Comparison of ENCODE assay signal across 11 cellular contexts in the genomic region with DNA sequence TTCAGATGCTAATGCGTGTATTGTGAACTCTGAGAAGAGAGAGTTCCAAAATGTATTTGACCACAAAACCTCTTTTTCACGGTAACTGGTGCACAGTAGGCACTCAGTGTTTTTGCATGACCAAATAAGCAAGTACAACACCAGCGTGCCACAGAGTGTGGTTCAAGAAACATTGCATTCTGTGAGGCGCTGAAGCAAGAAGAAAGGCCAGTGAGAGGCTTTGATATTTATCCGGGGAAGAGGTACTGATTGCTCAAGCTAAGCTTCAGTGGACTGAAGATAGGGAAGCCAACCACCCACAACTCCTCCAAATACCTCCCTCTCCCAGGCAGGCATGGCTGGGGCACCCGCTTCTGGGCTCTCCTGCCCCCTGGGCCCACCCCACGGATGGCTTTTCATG.
"Had no signal": no experiment of that assay in that cellular context is flagged by ENCODE, and none has a peak within 500 bp of the region (broad histone marks: within the 10 kb centered on the region; RNA-seq: fewer than 3 reads in every experiment).

No MANE protein-coding gene starts in this region.

- ATAC-seq: heart left ventricle, left ventricle myocardium superior had no signal

- DNase-seq: activated CD4-positive, alpha-beta memory T cell treated with anti-CD3 and anti-CD28 coated beads for 36 hours; activated gamma-delta T cell; activated naive CD8-positive, alpha-beta T cell treated with anti-CD3 and anti-CD28 coated beads for 36 hours; activated T-cell treated with anti-CD3 and anti-CD28 coated beads, Interleukin-2, amount 50 U/mL, for 4 hours; dorsolateral prefrontal cortex; heart left ventricle; left ventricle myocardium superior; stimulated activated CD4-positive, alpha-beta T cell treated with anti-CD3 and anti-CD28 coated beads, Interleukin-15, amount 100 ng/mL, for 24 hours; stimulated activated CD4-positive, alpha-beta T cell treated with anti-CD3 and anti-CD28 coated beads, Interleukin-4, amount 100 ng/mL, for 24 hours; stomach; uterus had no signal
